19 cellular contexts compared by ENCODE assay signal in genomic region chr16:75198135-75198600, GRCh38. TPM values are rescaled to one million over a fixed set of nuclear protein-coding genes. Genes with fewer than 3 reads are reported as not detected.
DNase-seq lines count a peak whose midpoint lies in the region; ATAC-seq, FAIRE-seq and TF ChIP-seq lines count a peak whose summit lies in the region.
"Had no signal": no experiment of that assay in that cellular context is flagged by ENCODE, and none has a peak within 500 bp of the region (broad histone marks: within the 10 kb centered on the region; RNA-seq: fewer than 3 reads in every experiment).

No MANE protein-coding gene starts in this region.

- H3K79me2 ChIP-seq in K562 (ENCODE audit: control insufficient read depth, insufficient read depth, low read length), result no peaks in the 10 kb centered on the region

- H3K4me1 ChIP-seq in A549 (no peaks in the 10 kb centered on the region), K562 (replicated peaks in 1 of 2; ENCODE audit: control insufficient read depth in 2 of 2, insufficient read depth in 2 of 2, low read length in 2 of 2) (peaks cover 0 to 8% of the 10 kb centered on the region in 2 experiments; a peak in 3 of 5 replicates), left lung (no peaks in the 10 kb centered on the region), tibial nerve (peaks cover 0 to 12% (median 0%) of the 10 kb centered on the region in 4 donors)

- CTCF ChIA-PET in A549 (lab: Yijun Ruan, JAX), result interaction anchor here (1.0 to 10.4 kb wide), 24 partner anchors 8 to 566 kb away, joined by 3 to 158 read pairs (median 10); partner anchors contain the start of genes CTRB1, CTRB2 and TMEM170A
- CTCF ChIA-PET in K562 (lab: Yijun Ruan, JAX; ENCODE audit: low intra/inter-chr PET ratio), result interaction anchor here (2.0 kb wide), 1 partner anchor 266 kb away, joined by 6 read pairs; the partner anchor contains the start of gene TMEM170A

- H3K27me3 ChIP-seq in K562 (ENCODE audit: control insufficient read depth in 2 of 2, insufficient read depth in 2 of 2, low read length in 2 of 2), result peaks cover 39 to 46% of the 10 kb centered on the region in 2 experiments
- H3K27me3 ChIP-seq in left lung, result peaks cover 0 to 43% of the 10 kb centered on the region in 2 donors
- H3K27me3 ChIP-seq in tibial nerve, result peaks cover 0 to 34% of the 10 kb centered on the region in 2 donors
- H3K27me3 ChIP-seq: upper lobe of left lung had no signal

- TF ChIP-seq EP300 in A549 (IDR thresholded peaks at IDR 0.05), result no peak
- TF ChIP-seq EP300 in K562 (IDR thresholded peaks at IDR 0.05; ENCODE audit: low read length), result no peak
- TF ChIP-seq EP300 in tibial nerve (IDR thresholded peaks at IDR 0.05), result no peak

- TF ChIP-seq RAD21 in A549 (conservative IDR thresholded peaks at IDR 0.05 in 1 of 2, IDR thresholded peaks at IDR 0.05 in 1 of 2) (no peak), K562 (CRISPR knock-in tag; conservative IDR thresholded peaks at IDR 0.05 in 1 of 2, IDR thresholded peaks at IDR 0.05 in 1 of 2) (no peak)

- no peaks in the 10 kb centered on the region for H4K20me1 ChIP-seq in K562 (replicated peaks; ENCODE audit: control insufficient read depth, insufficient read depth, low read length)

- no peaks in the 10 kb centered on the region for H3K36me3 ChIP-seq in K562 (ENCODE audit: control insufficient read depth, insufficient read depth, low read length)
- H3K36me3 ChIP-seq in left lung, result no peaks in the 10 kb centered on the region
- H3K36me3 ChIP-seq in tibial nerve, result no peaks in the 10 kb centered on the region
- H3K36me3 ChIP-seq: upper lobe of left lung had no signal

- TF ChIP-seq CTCF in A549 (IDR thresholded peaks at IDR 0.05), result no peak
- no peak for TF ChIP-seq CTCF in K562 (IDR thresholded peaks at IDR 0.05 in 2 of 3, conservative IDR thresholded peaks at IDR 0.05 in 1 of 3; ENCODE audit: insufficient read depth in 2 of 3, low read depth in 1 of 3, low read length in 3 of 3)
- no peak for TF ChIP-seq CTCF in left lung (IDR thresholded peaks at IDR 0.05)
- TF ChIP-seq CTCF in tibial nerve (IDR thresholded peaks at IDR 0.05), result no peak

- peak overlapping the region; percentile 65 for H2AFZ ChIP-seq in K562 (ENCODE audit: low read depth, low read length)
- H2AFZ ChIP-seq: PC-9 had no signal

- no peaks in the 10 kb centered on the region for H3K9me1 ChIP-seq in K562 (ENCODE audit: control insufficient read depth, insufficient read depth, low read length)

- H3K27ac ChIP-seq in A549 (peak overlapping the region in 1 of 2 experiments; percentile 33; a peak in 2 of 6 replicates), K562 (ENCODE audit: extremely low read depth, low read depth, low read length) (no peak overlapping the region), left lung (no peak overlapping the region), tibial nerve (no peak overlapping the region)
- H3K27ac ChIP-seq: dorsolateral prefrontal cortex, PC-9, upper lobe of left lung had no signal

- intact Hi-C loops in K562 (cut with micrococcal nuclease) (loop anchor here (2.0 to 5.0 kb wide), 2 partner anchors 34 to 267 kb away; partner anchors contain the start of gene TMEM170A), left lung (cut with DNase I) (no loop called here)

- H3K9me3 ChIP-seq in A549 (peaks cover 4% of the 10 kb centered on the region; the same call in 1 of the 3 replicates), K562 (replicated peaks; ENCODE audit: control insufficient read depth, insufficient read depth, low read depth, low read length) (no peaks in the 10 kb centered on the region), left lung (no peaks in the 10 kb centered on the region), tibial nerve (no peaks in the 10 kb centered on the region)
- H3K9me3 ChIP-seq: mucosa of descending colon, upper lobe of left lung had no signal

- BruUV-seq in K562 (replicated peaks; lab: Mats Ljungman, UMichigan), result no TSS peak

- no peak overlapping the region for H3K4me3 ChIP-seq in A549
- H3K4me3 ChIP-seq in K562, result no peak overlapping the region
- no peak overlapping the region for H3K4me3 ChIP-seq in left lung
- H3K4me3 ChIP-seq in tibial nerve, result no peak overlapping the region
- H3K4me3 ChIP-seq: dorsolateral prefrontal cortex, mucosa of descending colon, PC-9, upper lobe of left lung had no signal

- 17% methylated on average over 18 of the region's 18 CpGs for WGBS in A549 (ENCODE audit: missing lambda C conversion rate)
- WGBS in K562 (ENCODE audit: insufficient coverage, low coverage, missing lambda C conversion rate), result 1% methylated on average over 18 of the region's 18 CpGs
- WGBS in tibial nerve, 2 donors, result 24 to 41% methylated on average over 15 to 18 of the region's 18 CpGs

- POLR2A ChIA-PET in A549 (lab: Yijun Ruan, JAX) (no interaction called here), K562 (lab: Yijun Ruan, JAX) (interaction anchor here (0.6 kb wide), 2 partner anchors 224 to 403 kb away, joined by 3 read pairs; no protein-coding TSS in a partner anchor)

- peak; percentile 22 to 44; a peak in 3 of 6 replicates for ATAC-seq in A549
- peak; percentile 30 for ATAC-seq in K562
- no peak for ATAC-seq in left lung
- ATAC-seq in HG03442 (IDR thresholded peaks at IDR 0.05; ENCODE audit: unreplicated experiment), result no peak
- no peak for ATAC-seq in left lobe of liver
- ATAC-seq: activated CD8-positive, alpha-beta T cell treated with anti-CD3 and anti-CD28 coated beads for 36 hours; mucosa of descending colon had no signal

- in situ Hi-C loops in K562 (cut with MboI), result no loop called here

- H3K4me2 ChIP-seq in A549 (peak overlapping the region; percentile 66), K562 (ENCODE audit: insufficient read depth, low read length) (peak overlapping the region; percentile 60)
- H3K4me2 ChIP-seq: PC-9 had no signal

- no peak for TF ChIP-seq POLR2A in A549 (IDR thresholded peaks at IDR 0.05; ENCODE audit: low read length)
- TF ChIP-seq POLR2A in K562 (conservative IDR thresholded peaks at IDR 0.05), result no peak
- TF ChIP-seq POLR2A in tibial nerve (IDR thresholded peaks at IDR 0.05), result no peak

- H3K9ac ChIP-seq in K562 (ENCODE audit: insufficient read depth in 1 of 2, low read depth in 2 of 2, low read length in 2 of 2), result peak overlapping the region in 1 of 2 experiments; percentile 59; a peak in 2 of 4 replicates

- DNase-seq in A549 (ENCODE audit: low read depth in 1 of 2, low spot score in 1 of 2) (no peak), ELF-1 (ENCODE audit: low read depth, low spot score) (peak; percentile 41), K562 (ENCODE audit: extremely low read depth in 1 of 4, low spot score in 3 of 4) (peak in 1 of 4 experiments; percentile 20), left lung (peak; percentile 27 to 41), tibial nerve (ENCODE audit: low spot score in 2 of 2) (no peak), foreskin melanocyte (no peak), left lobe of liver (ENCODE audit: low spot score) (no peak)
- DNase-seq: activated CD8-positive, alpha-beta T cell treated with anti-CD3 and anti-CD28 coated beads for 36 hours; activated naive CD4-positive, alpha-beta T cell treated with anti-CD3 and anti-CD28 coated beads, Interleukin-2, amount 50 U/mL, for 16 hours; hippocampal formation; NCI-H2029; PC-9; retina; T-helper 9 cell had no signal

- FAIRE-seq in A549 (lab: Jason Lieb, UNC) (no peak), K562 (lab: Jason Lieb, UNC) (no peak)

RNA-seq across cellular contexts. Expression of gene CTRB2, which starts 8.8 kb away (rescaled TPM):
- not detected in 2 replicates for polyA plus RNA-seq in A549 (2011; rRNA removed)
- polyA plus RNA-seq in A549 (2012; cell fraction: cytosol; rRNA removed), result not detected in 2 replicates
- not detected in 2 replicates for polyA plus RNA-seq in A549 (2012; cell fraction: nucleus; rRNA removed)
- polyA plus RNA-seq in A549 (2017; fragmentation: RNase III; extraction: RNeasy Plus Mini Kit Qiagen cat#74134 plus additional on column Dnase treatment), result not detected in 3 replicates
- not detected in 2 replicates for polyA minus RNA-seq in A549 (2011; rRNA and poly(A)+ RNA removed)
- total RNA-seq in K562 (2011; cell fraction: chromatin; rRNA removed; ENCODE audit: low replicate concordance), result not detected in 2 replicates
- total RNA-seq in K562 (2011; cell fraction: nucleolus; rRNA removed), result not detected in 2 replicates
- total RNA-seq in K562 (2011; cell fraction: nucleoplasm; rRNA removed), result not detected in 2 replicates
- total RNA-seq in K562 (2014; rRNA removed), result not detected in 2 replicates
- not detected in 2 replicates for total RNA-seq in K562 (2014; rRNA removed; fragmentation: Illumina TruSeq; extraction: Trizol)
- total RNA-seq in K562 (2015; rRNA removed; fragmentation: Illumina TruSeq; extraction: Trizol), result not detected in 2 replicates
- 5.1 and 7.3 TPM in 2 replicates for total RNA-seq in K562 (2021)
- polyA plus RNA-seq in K562 (2011; rRNA removed), result not detected in 2 replicates
- not detected in 2 replicates for polyA plus RNA-seq in K562 (2011; cell fraction: cytosol; rRNA removed)
- polyA plus RNA-seq in K562 (2011; cell fraction: nucleus; rRNA removed), result not detected in 2 replicates
- not detected in 2 replicates for polyA plus RNA-seq in K562 (2012)
- polyA plus RNA-seq in K562 (2014; fragmentation: Illumina TruSeq; extraction: Trizol), result not detected in 2 replicates
- not detected for polyA plus RNA-seq in K562 (2014; fragmentation: Nextera tagmentation; extraction: Ambion mirVana)
- not detected in 2 replicates for polyA plus RNA-seq in K562 (2014; rRNA removed)
- not detected in 2 replicates for polyA minus RNA-seq in K562 (2011; rRNA and poly(A)+ RNA removed)
- not detected in 2 replicates for polyA minus RNA-seq in K562 (2011; cell fraction: cytosol; rRNA and poly(A)+ RNA removed)
- polyA minus RNA-seq in K562 (2011; cell fraction: nucleus; rRNA and poly(A)+ RNA removed), result not detected in 2 replicates
- not detected for total RNA-seq in left lung
- total RNA-seq in tibial nerve, result 10 to 100 TPM in 3 of 4 donors, 1 to 10 TPM in 1; 4.2 to 45.0 (median 15.5) TPM
- 12.7 TPM for total RNA-seq in left lobe of liver
- total RNA-seq: activated CD8-positive, alpha-beta T cell treated with anti-CD3 and anti-CD28 coated beads for 36 hours; CD4-positive, alpha-beta T cell; mucosa of descending colon; PC-9 had no signal

RNA-seq across cellular contexts. Expression of gene CTRB1, which starts 20.6 kb away (rescaled TPM):
- polyA plus RNA-seq in A549 (2011; rRNA removed) (not detected in 2 replicates), A549 (2017; fragmentation: RNase III; extraction: RNeasy Plus Mini Kit Qiagen cat#74134 plus additional on column Dnase treatment) (not detected in 3 replicates), K562 (2011; rRNA removed) (not detected in 2 replicates), K562 (2014; fragmentation: Illumina TruSeq; extraction: Trizol) (not detected in 2 replicates), K562 (2014; fragmentation: Nextera tagmentation; extraction: Ambion mirVana) (not detected), K562 (2014; rRNA removed) (not detected in 2 replicates)
- polyA plus RNA-seq in A549 (2012; cell fraction: cytosol; rRNA removed), result not detected in 2 replicates
- polyA plus RNA-seq in A549 (2012; cell fraction: nucleus; rRNA removed), result 0.06 TPM in 1 of 2 replicates, not detected in the other
- not detected in 2 replicates for polyA minus RNA-seq in A549 (2011; rRNA and poly(A)+ RNA removed)
- total RNA-seq in K562 (2011; cell fraction: chromatin; rRNA removed; ENCODE audit: low replicate concordance), result not detected in 2 replicates
- total RNA-seq in K562 (2011; cell fraction: nucleolus; rRNA removed), result not detected in 2 replicates
- total RNA-seq in K562 (2011; cell fraction: nucleoplasm; rRNA removed), result not detected in 2 replicates
- total RNA-seq in K562 (2014; rRNA removed) (not detected in 2 replicates), K562 (2014; rRNA removed; fragmentation: Illumina TruSeq; extraction: Trizol) (not detected in 2 replicates), K562 (2015; rRNA removed; fragmentation: Illumina TruSeq; extraction: Trizol) (not detected in 2 replicates), K562 (2021) (2.3 and 5.3 TPM in 2 replicates), left lung (not detected), tibial nerve (10 to 100 TPM in 1 of 4 donors, 1 to 10 TPM in 2, under 1 TPM in 1; 0.59 to 24.3 (median 1.2) TPM), left lobe of liver (9.7 TPM)
- polyA plus RNA-seq in K562 (2011; cell fraction: cytosol; rRNA removed), result not detected in 2 replicates
- not detected in 2 replicates for polyA plus RNA-seq in K562 (2011; cell fraction: nucleus; rRNA removed)
- polyA plus RNA-seq in K562 (2012), result not detected in 2 replicates
- polyA minus RNA-seq in K562 (2011; rRNA and poly(A)+ RNA removed), result not detected in 2 replicates
- not detected in 2 replicates for polyA minus RNA-seq in K562 (2011; cell fraction: cytosol; rRNA and poly(A)+ RNA removed)
- not detected in 2 replicates for polyA minus RNA-seq in K562 (2011; cell fraction: nucleus; rRNA and poly(A)+ RNA removed)
- total RNA-seq: activated CD8-positive, alpha-beta T cell treated with anti-CD3 and anti-CD28 coated beads for 36 hours; CD4-positive, alpha-beta T cell; PC-9 had no signal

RNA-seq across cellular contexts. Expression of gene ZFP1, which starts 49.8 kb away (rescaled TPM):
- polyA plus RNA-seq in A549 (2011; rRNA removed), result 14.0 and 16.1 TPM in 2 replicates
- polyA plus RNA-seq in A549 (2012; cell fraction: cytosol; rRNA removed), result 2.9 and 4.7 TPM in 2 replicates
- 1.4 and 2.2 TPM in 2 replicates for polyA plus RNA-seq in A549 (2012; cell fraction: nucleus; rRNA removed)
- 12.1 to 14.4 TPM (median 13.3 TPM) in 3 replicates for polyA plus RNA-seq in A549 (2017; fragmentation: RNase III; extraction: RNeasy Plus Mini Kit Qiagen cat#74134 plus additional on column Dnase treatment)
- polyA minus RNA-seq in A549 (2011; rRNA and poly(A)+ RNA removed), result 9.1 and 11.8 TPM in 2 replicates
- 4.7 and 12.9 TPM in 2 replicates for total RNA-seq in K562 (2011; cell fraction: chromatin; rRNA removed; ENCODE audit: low replicate concordance)
- 5.0 and 6.2 TPM in 2 replicates for total RNA-seq in K562 (2011; cell fraction: nucleolus; rRNA removed)
- total RNA-seq in K562 (2011; cell fraction: nucleoplasm; rRNA removed), result 7.3 and 8.8 TPM in 2 replicates
- 9.3 and 10.4 TPM in 2 replicates for total RNA-seq in K562 (2014; rRNA removed)
- 14.7 and 16.1 TPM in 2 replicates for total RNA-seq in K562 (2014; rRNA removed; fragmentation: Illumina TruSeq; extraction: Trizol)
- 13.7 and 14.0 TPM in 2 replicates for total RNA-seq in K562 (2015; rRNA removed; fragmentation: Illumina TruSeq; extraction: Trizol)
- total RNA-seq in K562 (2021), result 10.8 and 14.7 TPM in 2 replicates
- polyA plus RNA-seq in K562 (2011; rRNA removed), result 10.8 and 13.3 TPM in 2 replicates
- polyA plus RNA-seq in K562 (2011; cell fraction: cytosol; rRNA removed), result 2.9 and 4.8 TPM in 2 replicates
- polyA plus RNA-seq in K562 (2011; cell fraction: nucleus; rRNA removed), result 3.9 and 4.2 TPM in 2 replicates
- polyA plus RNA-seq in K562 (2012), result 5.4 and 6.8 TPM in 2 replicates
- polyA plus RNA-seq in K562 (2014; fragmentation: Illumina TruSeq; extraction: Trizol), result 11.4 and 11.6 TPM in 2 replicates
- 1 to 10 TPM; 2.6 to 4.1 TPM for polyA plus RNA-seq in K562 (2014; fragmentation: Nextera tagmentation; extraction: Ambion mirVana)
- polyA plus RNA-seq in K562 (2014; rRNA removed), result 5.2 and 6.5 TPM in 2 replicates
- polyA minus RNA-seq in K562 (2011; rRNA and poly(A)+ RNA removed), result 14.8 and 15.0 TPM in 2 replicates
- polyA minus RNA-seq in K562 (2011; cell fraction: cytosol; rRNA and poly(A)+ RNA removed), result 10.2 and 12.6 TPM in 2 replicates
- 5.3 and 7.8 TPM in 2 replicates for polyA minus RNA-seq in K562 (2011; cell fraction: nucleus; rRNA and poly(A)+ RNA removed)
- total RNA-seq in left lung, result 1 to 10 TPM; 8.4 to 9.2 TPM
- 10 to 100 TPM in 2 of 4 donors, 1 to 10 TPM in 2; 6.3 to 12.6 (median 9.5) TPM for total RNA-seq in tibial nerve
- 16.8 TPM for total RNA-seq in left lobe of liver

RNA-seq across cellular contexts. Expression of gene BCAR1, which starts 53.3 kb away (rescaled TPM):
- polyA plus RNA-seq in A549 (2011; rRNA removed) (8.3 and 10.2 TPM in 2 replicates), A549 (2017; fragmentation: RNase III; extraction: RNeasy Plus Mini Kit Qiagen cat#74134 plus additional on column Dnase treatment) (34.2 to 35.9 TPM (median 35.8 TPM) in 3 replicates), K562 (2011; rRNA removed) (3.6 and 6.0 TPM in 2 replicates), K562 (2014; fragmentation: Illumina TruSeq; extraction: Trizol) (3.4 and 11.4 TPM in 2 replicates), K562 (2014; fragmentation: Nextera tagmentation; extraction: Ambion mirVana) (under 1 TPM; 0.10 to 0.13 TPM), K562 (2014; rRNA removed) (9.8 and 10.5 TPM in 2 replicates)
- 35.4 and 50.7 TPM in 2 replicates for polyA plus RNA-seq in A549 (2012; cell fraction: cytosol; rRNA removed)
- polyA plus RNA-seq in A549 (2012; cell fraction: nucleus; rRNA removed), result 81.8 and 122 TPM in 2 replicates
- polyA minus RNA-seq in A549 (2011; rRNA and poly(A)+ RNA removed), result 12.3 and 12.9 TPM in 2 replicates
- total RNA-seq in K562 (2011; cell fraction: chromatin; rRNA removed; ENCODE audit: low replicate concordance), result 30.5 and 82.5 TPM in 2 replicates
- 37.8 and 38.7 TPM in 2 replicates for total RNA-seq in K562 (2011; cell fraction: nucleolus; rRNA removed)
- 29.8 and 32.0 TPM in 2 replicates for total RNA-seq in K562 (2011; cell fraction: nucleoplasm; rRNA removed)
- total RNA-seq in K562 (2014; rRNA removed) (14.1 and 16.0 TPM in 2 replicates), K562 (2014; rRNA removed; fragmentation: Illumina TruSeq; extraction: Trizol) (1.1 and 1.7 TPM in 2 replicates), K562 (2015; rRNA removed; fragmentation: Illumina TruSeq; extraction: Trizol) (7.2 and 8.8 TPM in 2 replicates), K562 (2021) (25.6 and 26.3 TPM in 2 replicates), left lung (10 to 100 TPM; 67.6 to 73.6 TPM), tibial nerve (10 to 100 TPM; 41.0 to 57.3 (median 42.9) TPM), left lobe of liver (39.2 TPM)
- polyA plus RNA-seq in K562 (2011; cell fraction: cytosol; rRNA removed), result 3.6 and 13.5 TPM in 2 replicates
- 21.5 and 40.4 TPM in 2 replicates for polyA plus RNA-seq in K562 (2011; cell fraction: nucleus; rRNA removed)
- polyA plus RNA-seq in K562 (2012), result 14.6 and 20.3 TPM in 2 replicates
- polyA minus RNA-seq in K562 (2011; rRNA and poly(A)+ RNA removed), result 5.7 and 5.9 TPM in 2 replicates
- polyA minus RNA-seq in K562 (2011; cell fraction: cytosol; rRNA and poly(A)+ RNA removed), result 6.9 and 14.9 TPM in 2 replicates
- 16.6 and 18.6 TPM in 2 replicates for polyA minus RNA-seq in K562 (2011; cell fraction: nucleus; rRNA and poly(A)+ RNA removed)

Comparison
In these comparisons a context has a peak if more than half of its experiments do, and no peak if none do; other contexts are left out.
1. ATAC-seq: peak in A549 (2 of 2) and K562 (single experiment); none in left lung (single experiment), HG03442 (single experiment) and left lobe of liver (single experiment).
2. DNase-seq: peak in ELF-1 (single experiment) and left lung (2 of 2); none in A549 (0 of 2), tibial nerve (0 of 2), foreskin melanocyte (single experiment) and left lobe of liver (single experiment).
3. Of the 35 proteins assayed by ChIP-seq in both K562 and A549: peak only in K562: RNF2; only in A549: none; in both: none; in neither: 34.